In the genomic region with DNA sequence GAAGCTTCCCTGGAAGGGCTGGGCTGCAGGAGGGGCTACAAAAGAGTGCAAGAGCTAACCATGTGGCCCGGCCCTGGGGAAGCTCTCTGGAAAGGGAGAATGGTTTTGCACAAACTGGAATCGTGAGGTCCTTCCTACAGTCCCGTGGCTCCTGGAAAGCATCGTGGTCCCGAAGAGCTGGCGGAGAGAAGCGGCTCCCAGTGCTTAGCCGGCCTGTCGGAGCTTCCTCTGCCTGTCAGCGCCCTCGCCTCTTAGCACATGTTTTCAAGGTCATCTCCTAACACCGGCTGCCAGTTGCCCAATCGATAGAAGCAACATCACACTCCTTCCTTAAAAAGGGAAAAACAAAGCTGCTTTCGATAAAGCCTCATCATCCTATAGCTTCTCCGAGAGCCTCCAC, we compare ENCODE assay signal across 22 cellular contexts. TPM values are rescaled to one million over a fixed set of nuclear protein-coding genes. Genes with fewer than 3 reads are reported as not detected.
A peak's percentile ranks its signal among the peaks of the same experiment; 100 is the strongest.
DNase-seq lines count a peak whose midpoint lies in the region; ATAC-seq and TF ChIP-seq lines count a peak whose summit lies in the region.
"Had no signal": no experiment of that assay in that cellular context is flagged by ENCODE, and none has a peak within 500 bp of the region (broad histone marks: within the 10 kb centered on the region; RNA-seq: fewer than 3 reads in every experiment).

No MANE protein-coding gene starts in this region.

- H3K4me1 Mint-ChIP-seq in GM23338 = no peaks in the 10 kb centered on the region
- H3K4me1 Mint-ChIP-seq in osteocyte (ENCODE audit: unreplicated experiment) = no peaks in the 10 kb centered on the region
- H3K4me1 Mint-ChIP-seq in MCF 10A (ENCODE audit: insufficient read depth, unreplicated experiment) = no peaks in the 10 kb centered on the region
- H3K4me1 Mint-ChIP-seq: B cell had no signal

- H3K9ac ChIP-seq in colonic mucosa (ENCODE audit: low read depth in 2 of 2, low read length in 2 of 2) = no peak overlapping the region
- H3K9ac ChIP-seq: BLaER1 treated with 17β-estradiol and CSF1 and Interleukin-3, amounts not matched to agents 10 nM and 100 nM had no signal

- 68 to 74% (median 73%) methylated on average over 14 to 15 of the region's 15 CpGs for whole genome bisulfite sequencing in heart left ventricle, 4 donors

- no peaks in the 10 kb centered on the region; the same call in 2 of the 3 replicates for H3K36me3 Mint-ChIP-seq in GM23338 (ENCODE audit: low read depth)
- no peaks in the 10 kb centered on the region for H3K36me3 Mint-ChIP-seq in osteocyte (ENCODE audit: unreplicated experiment)
- no peaks in the 10 kb centered on the region for H3K36me3 Mint-ChIP-seq in MCF 10A (ENCODE audit: insufficient read depth, unreplicated experiment)
- H3K36me3 Mint-ChIP-seq: CD8-positive, alpha-beta T cell had no signal

- H3K9me3 ChIP-seq in right atrium auricular region (no peaks in the 10 kb centered on the region), heart left ventricle (no peaks in the 10 kb centered on the region), colonic mucosa (no peaks in the 10 kb centered on the region)
- H3K9me3 ChIP-seq: A549, Caco-2 had no signal

- no peak overlapping the region for H3K4me2 ChIP-seq in GM23338
- H3K4me2 ChIP-seq: A549; BLaER1 treated with 17β-estradiol and CSF1 and Interleukin-3, amounts not matched to agents 10 nM and 100 nM had no signal

- no peaks in the 10 kb centered on the region for H4K20me1 ChIP-seq in GM23338 (replicated peaks; ENCODE audit: insufficient read depth)
- H4K20me1 ChIP-seq: BLaER1 treated with 17β-estradiol and CSF1 and Interleukin-3, amounts not matched to agents 10 nM and 100 nM had no signal

- no TSS peak for BruUV-seq in MCF 10A (replicated peaks; lab: Mats Ljungman, UMichigan)

- H3K4me3 Mint-ChIP-seq in GM23338 (no peak overlapping the region), osteocyte (ENCODE audit: unreplicated experiment) (no peak overlapping the region), MCF 10A (ENCODE audit: unreplicated experiment) (no peak overlapping the region)
- H3K4me3 Mint-ChIP-seq: B cell; CD4-positive, alpha-beta T cell; CD8-positive, alpha-beta T cell had no signal

- H3K27ac Mint-ChIP-seq in GM23338 = no peak overlapping the region
- H3K27ac Mint-ChIP-seq in osteocyte (ENCODE audit: unreplicated experiment) = no peak overlapping the region
- H3K27ac Mint-ChIP-seq in MCF 10A (ENCODE audit: low read depth, unreplicated experiment) = no peak overlapping the region
- H3K27ac Mint-ChIP-seq: B cell; CD4-positive, alpha-beta T cell; CD8-positive, alpha-beta T cell had no signal

- no peaks in the 10 kb centered on the region for H3K4me1 ChIP-seq in right atrium auricular region
- H3K4me1 ChIP-seq in heart left ventricle = peaks cover 0 to 11% (median 2%) of the 10 kb centered on the region in 12 donors
- no peaks in the 10 kb centered on the region for H3K4me1 ChIP-seq in GM23338 (ENCODE audit: insufficient read depth)
- H3K4me1 ChIP-seq in colonic mucosa = no peaks in the 10 kb centered on the region
- H3K4me1 ChIP-seq: A549 had no signal

- DNase-seq in right atrium auricular region (ENCODE audit: low spot score) = peak; percentile 16
- DNase-seq in heart left ventricle = no peak
- DNase-seq in GM23338 (ENCODE audit: low spot score) = no peak
- peak; percentile 7 for DNase-seq in colonic mucosa
- peak; percentile 68 for DNase-seq in osteocyte (ENCODE audit: extremely low spot score, unreplicated experiment)
- DNase-seq in NCI-H2107 (lab: John Stamatoyannopoulos, UW) = no peak
- DNase-seq in NCI-H2107 treated with DMSO at 0.1 percent for 48 hours (lab: John Stamatoyannopoulos, UW; ENCODE audit: unreplicated experiment) = no peak
- no peak for DNase-seq in MCF 10A (ENCODE audit: unreplicated experiment)
- DNase-seq: AML-193; Caco-2; Calu3; CD4-positive, alpha-beta T cell; CD8-positive, alpha-beta T cell; DMS79 treated with DMSO at 0.1 percent for 48 hours; GF-D8 had no signal

- H3K36me3 ChIP-seq in right atrium auricular region = no peaks in the 10 kb centered on the region
- no peaks in the 10 kb centered on the region for H3K36me3 ChIP-seq in heart left ventricle
- H3K36me3 ChIP-seq in GM23338 (ENCODE audit: insufficient read depth) = no peaks in the 10 kb centered on the region
- no peaks in the 10 kb centered on the region for H3K36me3 ChIP-seq in colonic mucosa
- H3K36me3 ChIP-seq: BLaER1 treated with 17β-estradiol and CSF1 and Interleukin-3, amounts not matched to agents 10 nM and 100 nM had no signal

- ATAC-seq in heart left ventricle (no peak), GM23338 (no peak)
- ATAC-seq: A549; CD8-positive, alpha-beta T cell; GM12878 had no signal

- H2AFZ ChIP-seq in GM23338 = peak overlapping the region; percentile 56

- no peaks in the 10 kb centered on the region for H3K79me2 ChIP-seq in GM23338 (replicated peaks; ENCODE audit: insufficient read depth)

- no peaks in the 10 kb centered on the region for H3F3A ChIP-seq in GM23338 (replicated peaks; ENCODE audit: low read depth)

- H3K27me3 Mint-ChIP-seq in GM23338 (ENCODE audit: insufficient read depth, low read depth, poor library complexity) (peaks cover 3% of the 10 kb centered on the region), osteocyte (ENCODE audit: unreplicated experiment) (no peaks in the 10 kb centered on the region), MCF 10A (ENCODE audit: insufficient read depth, unreplicated experiment) (no peaks in the 10 kb centered on the region)
- H3K27me3 Mint-ChIP-seq: CD4-positive, alpha-beta T cell had no signal

- 0 out of 2 replicates have a peak, but pooled peaks cover 11% of the 10 kb centered on the region for H3K9me2 ChIP-seq in GM23338 (ENCODE audit: insufficient read depth)

- H3K27ac ChIP-seq in right atrium auricular region (no peak overlapping the region), heart left ventricle (no peak overlapping the region), GM23338 (ENCODE audit: low read depth) (no peak overlapping the region), colonic mucosa (no peak overlapping the region)
- H3K27ac ChIP-seq: 22Rv1; A549; BLaER1 treated with 17β-estradiol and CSF1 and Interleukin-3, amounts not matched to agents 10 nM and 100 nM; C4-2B had no signal

- no peaks in the 10 kb centered on the region for H3K27me3 ChIP-seq in right atrium auricular region
- no peaks in the 10 kb centered on the region for H3K27me3 ChIP-seq in heart left ventricle
- H3K27me3 ChIP-seq in GM23338 (ENCODE audit: insufficient read depth) = no peaks in the 10 kb centered on the region
- no peaks in the 10 kb centered on the region for H3K27me3 ChIP-seq in colonic mucosa
- H3K27me3 ChIP-seq: BLaER1 treated with 17β-estradiol and CSF1 and Interleukin-3, amounts not matched to agents 10 nM and 100 nM had no signal

- TF ChIP-seq POLR2A in heart left ventricle (IDR thresholded peaks at IDR 0.05) = no peak

- POLR2A ChIA-PET in MCF 10A (lab: Yijun Ruan, JAX) = no interaction called here

- H3K4me3 ChIP-seq in right atrium auricular region = no peak overlapping the region
- H3K4me3 ChIP-seq in heart left ventricle = no peak overlapping the region
- H3K4me3 ChIP-seq in GM23338 = no peak overlapping the region
- H3K4me3 ChIP-seq in colonic mucosa = no peak overlapping the region
- H3K4me3 ChIP-seq: A549; BLaER1 treated with 17β-estradiol and CSF1 and Interleukin-3, amounts not matched to agents 10 nM and 100 nM; GM12878 had no signal

- H3K9me3 Mint-ChIP-seq in GM23338 (no peaks in the 10 kb centered on the region), osteocyte (ENCODE audit: unreplicated experiment) (peaks cover 3% of the 10 kb centered on the region), MCF 10A (ENCODE audit: unreplicated experiment) (no peaks in the 10 kb centered on the region)
- H3K9me3 Mint-ChIP-seq: CD4-positive, alpha-beta T cell; CD8-positive, alpha-beta T cell had no signal

- no peak for TF ChIP-seq CTCF in right atrium auricular region (IDR thresholded peaks at IDR 0.05)
- TF ChIP-seq CTCF in heart left ventricle (IDR thresholded peaks at IDR 0.05) = no peak
- no peak for TF ChIP-seq CTCF in GM23338 (conservative IDR thresholded peaks at IDR 0.05; ENCODE audit: low read depth in 2 of 2)
- TF ChIP-seq CTCF in colonic mucosa (IDR thresholded peaks at IDR 0.05) = no peak
- no peak for TF ChIP-seq CTCF in osteocyte (IDR thresholded peaks at IDR 0.05)
- TF ChIP-seq CTCF in MCF 10A (IDR thresholded peaks at IDR 0.05; ENCODE audit: unreplicated experiment) = no peak

- intact Hi-C loops in heart left ventricle (cut with DNase I) = no loop called here
- intact Hi-C loops in colonic mucosa (cut with DNase I) = no loop called here
- intact Hi-C loops in MCF 10A (cut with micrococcal nuclease) = no loop called here

- CTCF ChIA-PET in MCF 10A (lab: Yijun Ruan, JAX) = interaction anchor here (0.6 kb wide), 1 partner anchor 1151 kb away, joined by 3 read pairs; no protein-coding TSS in a partner anchor

TF ChIP-seq in GM23338, 12 proteins besides CTCF, POLR2A, EP300 and RAD21 (continues in another document):
- TF ChIP-seq NANOG (IDR thresholded peaks at IDR 0.05; ENCODE audit: borderline replicate concordance) = no peak
- no peak for TF ChIP-seq ZNF331 (CRISPR knock-in tag; IDR thresholded peaks at IDR 0.05; ENCODE audit: low read depth)
- TF ChIP-seq EZH2 (IDR thresholded peaks at IDR 0.05; ENCODE audit: low read depth, unreplicated experiment) = no peak

RNA-seq across cellular contexts. Expression of a gene that starts 42.1 kb away (rescaled TPM):
- total RNA-seq in right atrium auricular region (10 to 100 TPM; 18.2 to 19.2 TPM), heart left ventricle (10 to 100 TPM in 7 of 9 donors, 1 to 10 TPM in 2; 6.2 to 25.3 (median 14.8) TPM), colonic mucosa (10 to 100 TPM; 17.5 to 18.2 TPM), osteocyte (17.0 and 20.8 TPM in 2 replicates), MCF 10A (2022) (16.5 and 18.0 TPM in 2 replicates)
- polyA plus RNA-seq in heart left ventricle (10 to 100 TPM in 1 of 2 donors, 1 to 10 TPM in 1; 8.4 to 11.0 TPM), GM23338 (2016; fragmentation: Nextera tagmentation; extraction: Ambion mirVana) (19.2 and 21.9 TPM in 2 replicates)
- total RNA-seq in GM23338 (2014; rRNA removed; shearing (Covaris generic)) = 19.3 and 21.9 TPM in 2 replicates
- total RNA-seq: A172 had no signal

Comparison
In these comparisons a context has a peak if more than half of its experiments do, and no peak if none do; other contexts are left out.
1. DNase-seq: peak in right atrium auricular region (single experiment), colonic mucosa (single experiment) and osteocyte (single experiment); none in heart left ventricle (0 of 5), GM23338 (single experiment), NCI-H2107 (single experiment), NCI-H2107 treated with DMSO at 0.1 percent for 48 hours (single experiment) and MCF 10A (single experiment).